20 cellular contexts compared by ENCODE assay signal in genomic region chr13:93927431-93927830, GRCh38.
DNase-seq lines count a peak whose midpoint lies in the region; ATAC-seq, FAIRE-seq and TF ChIP-seq lines count a peak whose summit lies in the region.
"Had no signal": no experiment of that assay in that cellular context is flagged by ENCODE, and none has a peak within 500 bp of the region (broad histone marks: within the 10 kb centered on the region; RNA-seq: fewer than 3 reads in every experiment).

No MANE protein-coding gene starts in this region.

- H3K4me3 ChIP-seq in astrocyte (ENCODE audit: insufficient read depth, low read depth, low read length) (no peak overlapping the region), fibroblast of the aortic adventitia (ENCODE audit: low read depth, low read length) (no peak overlapping the region)
- H3K4me3 ChIP-seq: A549 had no signal

- TF ChIP-seq CTCF in astrocyte (IDR thresholded peaks at IDR 0.05; ENCODE audit: insufficient read depth, low read depth, low read length) (no peak), fibroblast of the aortic adventitia (IDR thresholded peaks at IDR 0.05; ENCODE audit: insufficient read depth, low read length) (no peak)

- no peaks in the 10 kb centered on the region for H4K20me1 ChIP-seq in astrocyte (ENCODE audit: insufficient read depth, low read length)

- H2AFZ ChIP-seq in astrocyte (ENCODE audit: low read depth, low read length), result no peak overlapping the region

- no peaks in the 10 kb centered on the region for H3K79me2 ChIP-seq in astrocyte (ENCODE audit: insufficient read depth, low read length)

- H3K4me1 ChIP-seq in astrocyte (ENCODE audit: insufficient read depth, low read length), result no peaks in the 10 kb centered on the region
- H3K4me1 ChIP-seq: A549, Caco-2 had no signal

- no peaks in the 10 kb centered on the region for H3K36me3 ChIP-seq in astrocyte (ENCODE audit: insufficient read depth, low read length)

- H3K27me3 ChIP-seq in astrocyte (ENCODE audit: insufficient read depth, low read length), result no peaks in the 10 kb centered on the region

- no peaks in the 10 kb centered on the region for H3K27me3 Mint-ChIP-seq in astrocyte (ENCODE audit: low read depth, unreplicated experiment)
- H3K27me3 Mint-ChIP-seq in activated T-cell treated with anti-CD3 and anti-CD28 coated beads, Interleukin-2, amount 50 U/mL, for 72 hours (ENCODE audit: low read depth), result peaks cover 11% of the 10 kb centered on the region

- no peak overlapping the region for H3K4me2 ChIP-seq in astrocyte (ENCODE audit: low read length)
- H3K4me2 ChIP-seq: A549 had no signal

- H3K36me3 Mint-ChIP-seq in astrocyte (ENCODE audit: low read depth, unreplicated experiment), result no peaks in the 10 kb centered on the region
- H3K36me3 Mint-ChIP-seq in activated T-cell treated with anti-CD3 and anti-CD28 coated beads, Interleukin-2, amount 50 U/mL, for 72 hours (ENCODE audit: insufficient read depth in 2 of 2), result no peaks in the 10 kb centered on the region

- no peak overlapping the region for H3K27ac ChIP-seq in astrocyte (ENCODE audit: low read depth, low read length)
- H3K27ac ChIP-seq: 22Rv1, A549, C4-2B had no signal

- DNase-seq in H54 (ENCODE audit: insufficient read length, low spot score), result no peak
- peak; percentile 58 for DNase-seq in astrocyte (ENCODE audit: low read depth)
- peak; percentile 25 for DNase-seq in fibroblast of the aortic adventitia (ENCODE audit: low read depth)
- DNase-seq in renal cortical epithelial cell (ENCODE audit: low read depth), result peak; percentile 15
- no peak for DNase-seq in NCI-H446 (lab: John Stamatoyannopoulos, UW)
- DNase-seq in activated T-cell treated with anti-CD3 and anti-CD28 coated beads, Interleukin-2, amount 50 U/mL, for 72 hours, result no peak
- DNase-seq: AML-193; Caco-2; CD4-positive, alpha-beta T cell; GOT3; H9 had no signal

- H3K9ac ChIP-seq in astrocyte (ENCODE audit: low read length), result no peak overlapping the region

- no peak overlapping the region for H3K4me3 Mint-ChIP-seq in astrocyte (ENCODE audit: unreplicated experiment)
- H3K4me3 Mint-ChIP-seq in activated T-cell treated with anti-CD3 and anti-CD28 coated beads, Interleukin-2, amount 50 U/mL, for 72 hours, result no peak overlapping the region
- H3K4me3 Mint-ChIP-seq: CD4-positive, alpha-beta T cell; H9 had no signal

- TF ChIP-seq POLR2A in H54 (IDR thresholded peaks at IDR 0.05; ENCODE audit: low read depth, low read length), result no peak

- ATAC-seq in HG03521 (IDR thresholded peaks at IDR 0.05; ENCODE audit: unreplicated experiment) (no peak), GM19452 (IDR thresholded peaks at IDR 0.05; ENCODE audit: unreplicated experiment) (no peak)
- no peak for ATAC-seq in activated T-cell treated with anti-CD3 and anti-CD28 coated beads, Interleukin-2, amount 50 U/mL, for 72 hours (replicated peaks in 1 of 2)
- ATAC-seq: A549 had no signal

- FAIRE-seq in H54 (lab: Jason Lieb, UNC), result peak; percentile 70
- FAIRE-seq in astrocyte (lab: Jason Lieb, UNC), result peak; percentile 49
- FAIRE-seq: A549, D721Med, G401.6, GM12891, GM19239 had no signal

- no peaks in the 10 kb centered on the region for H3K9me3 ChIP-seq in astrocyte (ENCODE audit: insufficient read depth, low read depth, low read length)
- H3K9me3 ChIP-seq: A549, Caco-2 had no signal

- H3K4me1 Mint-ChIP-seq in astrocyte (ENCODE audit: low read depth, unreplicated experiment), result peaks cover 27% of the 10 kb centered on the region
- H3K4me1 Mint-ChIP-seq in activated T-cell treated with anti-CD3 and anti-CD28 coated beads, Interleukin-2, amount 50 U/mL, for 72 hours (ENCODE audit: low read depth), result no peaks in the 10 kb centered on the region
- H3K4me1 Mint-ChIP-seq: H9 had no signal

- H3K27ac Mint-ChIP-seq in astrocyte (ENCODE audit: unreplicated experiment), result no peak overlapping the region
- no peak overlapping the region for H3K27ac Mint-ChIP-seq in activated T-cell treated with anti-CD3 and anti-CD28 coated beads, Interleukin-2, amount 50 U/mL, for 72 hours
- H3K27ac Mint-ChIP-seq: CD4-positive, alpha-beta T cell; H9 had no signal

- H3K9me3 Mint-ChIP-seq in astrocyte (ENCODE audit: unreplicated experiment), result no peaks in the 10 kb centered on the region
- peaks cover 0 to 8% of the 10 kb centered on the region in 2 donors for H3K9me3 Mint-ChIP-seq in activated T-cell treated with anti-CD3 and anti-CD28 coated beads, Interleukin-2, amount 50 U/mL, for 72 hours
- H3K9me3 Mint-ChIP-seq: CD4-positive, alpha-beta T cell; H9 had no signal

Comparison
In these comparisons a context has a peak if more than half of its experiments do, and no peak if none do; other contexts are left out.
1. DNase-seq: peak in astrocyte (single experiment), fibroblast of the aortic adventitia (single experiment) and renal cortical epithelial cell (single experiment); none in H54 (single experiment), NCI-H446 (0 of 2) and activated T-cell treated with anti-CD3 and anti-CD28 coated beads, Interleukin-2, amount 50 U/mL, for 72 hours (0 of 2).